2 cellular contexts compared by ENCODE assay signal in genomic region chr15:78048410-78048946, GRCh38.
TF ChIP-seq lines count a peak whose summit lies in the region.

No MANE protein-coding gene starts in this region.

TF ChIP-seq in GM12878, 131 proteins besides CTCF, POLR2A, EP300 and RAD21:
- no peak for TF ChIP-seq HSF1 (IDR thresholded peaks at IDR 0.05; ENCODE audit: low read depth, low read length)

TF ChIP-seq in HepG2, 621 proteins besides CTCF, POLR2A, EP300 and RAD21:
- TF ChIP-seq MIXL1 (CRISPR knock-in tag; IDR thresholded peaks at IDR 0.05) = no peak
- TF ChIP-seq PHF8 (CRISPR knock-in tag; IDR thresholded peaks at IDR 0.05) = no peak
- TF ChIP-seq SMARCC2 (IDR thresholded peaks at IDR 0.05) = no peak
- TF ChIP-seq ZUFSP (CRISPR knock-in tag; IDR thresholded peaks at IDR 0.05; ENCODE audit: borderline replicate concordance) = no peak
- TF ChIP-seq ZNF251 (CRISPR knock-in tag; IDR thresholded peaks at IDR 0.05) = no peak
- no peak for TF ChIP-seq ZMYM2 (CRISPR knock-in tag; IDR thresholded peaks at IDR 0.05)
- no peak for TF ChIP-seq ZNF800 (CRISPR knock-in tag; IDR thresholded peaks at IDR 0.05)
